ENCODE assay signal across 9 cellular contexts in the genomic region with DNA sequence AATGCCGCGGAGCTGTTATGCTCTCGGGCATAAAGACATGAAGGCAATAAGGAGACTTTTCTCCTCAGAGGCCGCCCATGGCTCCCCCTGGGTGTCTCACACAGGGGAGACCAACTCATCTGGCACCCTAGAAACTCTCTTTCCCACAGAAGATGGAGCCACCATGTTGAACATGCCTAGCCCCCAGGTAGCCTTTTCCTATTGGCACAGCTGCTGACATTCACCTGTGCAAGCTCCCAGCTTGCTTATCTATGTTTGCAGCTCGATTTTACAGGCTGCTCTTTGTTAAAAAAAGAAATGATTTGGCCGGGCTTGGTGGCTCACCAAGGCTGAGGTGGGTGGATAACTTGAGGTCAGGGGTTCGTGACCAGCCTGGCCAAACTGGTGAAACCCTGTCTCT. TPM values are rescaled to one million over a fixed set of nuclear protein-coding genes. Genes with fewer than 3 reads are reported as not detected.
"Had no signal": no experiment of that assay in that cellular context is flagged by ENCODE, and none has a peak within 500 bp of the region (broad histone marks: within the 10 kb centered on the region; RNA-seq: fewer than 3 reads in every experiment).

No MANE protein-coding gene starts in this region.

RNA-seq across cellular contexts. Expression of gene ABCA13, which starts 23.6 kb away (rescaled TPM):
- total RNA-seq: activated CD4-positive, alpha-beta T cell treated with anti-CD3 and anti-CD28 coated beads, Interleukin-2, amount 10 ng/mL, durations not matched to agents 24 days and 14 days; activated CD8-positive, alpha-beta memory T cell treated with anti-CD3 and anti-CD28 coated beads for 36 hours; activated CD8-positive, alpha-beta T cell treated with anti-CD3 and anti-CD28 coated beads for 36 hours; activated T-cell treated with anti-CD3 and anti-CD28 coated beads, Interleukin-2, amount 50 U/mL, for 72 hours; activated T-helper 17 cell treated with anti-CD3 and anti-CD28 coated beads, Interleukin-2, amount 50 U/mL, for 72 hours; OCI-LY7 had no signal
- polyA plus RNA-seq: aorta, IgD-negative memory B cell, SK-N-SH had no signal
